Comparison of ENCODE assay signal across 13 cellular contexts in genomic region chr11:16512842-16513241, GRCh38.
A peak's percentile ranks its signal among the peaks of the same experiment; 100 is the strongest.
DNase-seq lines count a peak whose midpoint lies in the region; ATAC-seq and TF ChIP-seq lines count a peak whose summit lies in the region.
"Had no signal": no experiment of that assay in that cellular context is flagged by ENCODE, and none has a peak within 500 bp of the region (broad histone marks: within the 10 kb centered on the region; RNA-seq: fewer than 3 reads in every experiment).

No MANE protein-coding gene starts in this region.

- H3K9me3 Mint-ChIP-seq in nephron, result peaks cover 6% of the 10 kb centered on the region

- no peak overlapping the region for H3K4me3 Mint-ChIP-seq in nephron

- in situ Hi-C loops in HAP-1 (cut with MboI; ENCODE audit: low sequenced_read_pairs), result no loop called here

- peak; percentile 1 for DNase-seq in GM19238 (ENCODE audit: insufficient read length, low spot score)
- no peak for DNase-seq in HAP-1 (ENCODE audit: low spot score in 2 of 2)
- no peak for DNase-seq in occipital lobe (lab: John Stamatoyannopoulos, UW)
- no peak for DNase-seq in NCI-H1930 (lab: John Stamatoyannopoulos, UW)
- DNase-seq in stimulated activated CD8-positive, alpha-beta memory T cell treated with anti-CD3 and anti-CD28 coated beads, Interleukin-4, amount 100 ng/mL, for 48 hours, result no peak
- DNase-seq: activated naive CD4-positive, alpha-beta T cell; kidney; NCI-H1092 had no signal

- no peaks in the 10 kb centered on the region for H3K27me3 Mint-ChIP-seq in nephron (ENCODE audit: low read depth)

- no peak overlapping the region for H3K4me3 ChIP-seq in HAP-1
- H3K4me3 ChIP-seq: cardiac muscle cell had no signal

- H3K36me3 ChIP-seq in HAP-1 (replicated peaks), result no peaks in the 10 kb centered on the region
- H3K36me3 ChIP-seq: cardiac muscle cell had no signal

- no peaks in the 10 kb centered on the region for H3K27me3 ChIP-seq in HAP-1 (ENCODE audit: low read depth)
- H3K27me3 ChIP-seq: cardiac muscle cell had no signal

- ATAC-seq in GM21786 (IDR thresholded peaks at IDR 0.05; ENCODE audit: unreplicated experiment) (peak; percentile 97), HG03135 (IDR thresholded peaks at IDR 0.05; ENCODE audit: unreplicated experiment) (peak; percentile 92)
- ATAC-seq: activated CD4-positive, CD25-positive, alpha-beta regulatory T cell treated with anti-CD3 and anti-CD28 coated beads, Interleukin-2, amount 50 U/mL, for 24 hours had no signal

- peaks cover 3% of the 10 kb centered on the region for H3K36me3 Mint-ChIP-seq in nephron (ENCODE audit: low read depth)

- peak overlapping the region in 2 of 3 experiments; percentile 12 to 27 for H3K27ac Mint-ChIP-seq in nephron

- no peaks in the 10 kb centered on the region for H3K9me3 ChIP-seq in HAP-1

- no peak for TF ChIP-seq CTCF in nephron (IDR thresholded peaks at IDR 0.05; ENCODE audit: unreplicated experiment in 3 of 3)

- no peaks in the 10 kb centered on the region for H3K4me1 ChIP-seq in HAP-1

- H3K4me1 Mint-ChIP-seq in nephron, result no peaks in the 10 kb centered on the region
